Comparison of ENCODE assay signal across 21 cellular contexts in the genomic region with DNA sequence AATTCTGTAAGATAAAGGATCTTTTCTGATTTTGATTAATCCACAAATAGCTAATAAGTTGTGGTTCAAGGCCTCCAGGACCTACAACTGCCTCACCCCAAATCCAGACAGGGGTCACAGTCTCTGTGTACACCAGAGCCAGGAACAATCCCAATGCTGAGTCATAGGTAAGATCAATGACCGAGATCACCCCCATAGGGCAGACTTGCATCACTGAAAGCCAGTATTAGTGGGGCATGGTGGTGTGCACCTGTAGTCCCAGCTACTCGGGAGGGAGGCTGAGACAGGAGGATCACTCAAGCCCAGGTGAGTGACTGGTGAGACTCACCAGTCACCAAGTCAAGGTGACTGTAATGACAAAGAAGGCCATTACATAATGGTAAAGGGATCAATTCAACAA. TPM values are rescaled to one million over a fixed set of nuclear protein-coding genes. Genes with fewer than 3 reads are reported as not detected.
A peak's percentile ranks its signal among the peaks of the same experiment; 100 is the strongest.
DNase-seq lines count a peak whose midpoint lies in the region; ATAC-seq, FAIRE-seq and TF ChIP-seq lines count a peak whose summit lies in the region.
"Had no signal": no experiment of that assay in that cellular context is flagged by ENCODE, and none has a peak within 500 bp of the region (broad histone marks: within the 10 kb centered on the region; RNA-seq: fewer than 3 reads in every experiment).

No MANE protein-coding gene starts in this region.

- intact Hi-C loops in HepG2 (cut with micrococcal nuclease; ENCODE audit: unreplicated experiment) (no loop called here), right lobe of liver (cut with DNase I) (no loop called here), mammary epithelial cell (cut with micrococcal nuclease) (no loop called here), gastrocnemius medialis (cut with DNase I; ENCODE audit: low total_unique reads) (no loop called here), ovary (cut with DNase I) (no loop called here)

- ATAC-seq in HepG2 (no peak), right lobe of liver (no peak), gastrocnemius medialis (no peak), GM21515 (IDR thresholded peaks at IDR 0.05; ENCODE audit: unreplicated experiment) (no peak)
- ATAC-seq: K562 had no signal

- H3K9me1 ChIP-seq in keratinocyte (ENCODE audit: control insufficient read depth, extremely low read depth, insufficient read depth, low read length): peaks cover 6% of the 10 kb centered on the region

- H3K9me3 ChIP-seq in HepG2 (ENCODE audit: low read length) (no peaks in the 10 kb centered on the region), right lobe of liver (no peaks in the 10 kb centered on the region), mammary epithelial cell (replicated peaks; ENCODE audit: insufficient read depth, low read length) (no peaks in the 10 kb centered on the region), keratinocyte (ENCODE audit: control insufficient read depth, low read depth, low read length) (no peaks in the 10 kb centered on the region), gastrocnemius medialis (no peaks in the 10 kb centered on the region), ovary (no peaks in the 10 kb centered on the region)
- H3K9me3 ChIP-seq: BE2C had no signal

- in situ Hi-C loops in HepG2 (cut with HindIII; ENCODE audit: extremely low pct_ligation_motif_present, low pct_unique_long_range_greater_than_20kb): no loop called here
- in situ Hi-C loops in mammary epithelial cell (cut with MboI; ENCODE audit: low sequenced_read_pairs in 2 of 2): no loop called here
- in situ Hi-C loops in gastrocnemius medialis (cut with MboI; ENCODE audit: low sequenced_read_pairs in 4 of 4): no loop called here

- H3K79me2 ChIP-seq in HepG2 (ENCODE audit: insufficient read depth, low read length): no peaks in the 10 kb centered on the region
- peaks cover 70% of the 10 kb centered on the region for H3K79me2 ChIP-seq in mammary epithelial cell (ENCODE audit: insufficient read depth, low read length)
- peaks cover 56% of the 10 kb centered on the region for H3K79me2 ChIP-seq in keratinocyte (ENCODE audit: control insufficient read depth, insufficient read depth, low read length)

- no peak for FAIRE-seq in HepG2 (lab: Jason Lieb, UNC)
- FAIRE-seq in keratinocyte (lab: Jason Lieb, UNC): no peak
- FAIRE-seq: A204.1, G401.6, GM12892, H1, HTR-8/SVneo, K562 had no signal

- H3K4me2 ChIP-seq in HepG2 (ENCODE audit: low read depth, low read length): no peak overlapping the region
- H3K4me2 ChIP-seq in mammary epithelial cell (ENCODE audit: insufficient read depth, low read depth, low read length): peak overlapping the region; percentile 45
- peak overlapping the region; percentile 51 for H3K4me2 ChIP-seq in keratinocyte (ENCODE audit: control insufficient read depth, extremely low read depth, insufficient read depth, low read depth, low read length)

- no peak for TF ChIP-seq EP300 in HepG2 (IDR thresholded peaks at IDR 0.05; ENCODE audit: low read depth in 2 of 2, low read length in 2 of 2)
- no peak for TF ChIP-seq EP300 in HepG2 (CRISPR knock-in tag; IDR thresholded peaks at IDR 0.05; ENCODE audit: borderline replicate concordance)
- TF ChIP-seq EP300 in ovary (IDR thresholded peaks at IDR 0.05): no peak

- CTCF ChIA-PET in HepG2 (lab: Yijun Ruan, JAX; ENCODE audit: low intra/inter-chr PET ratio, low total read pairs): no interaction called here
- CTCF ChIA-PET in mammary epithelial cell (lab: Charles Lee; ENCODE audit: low non-redundant PET): no interaction called here

- H3K27ac ChIP-seq in HepG2 (ENCODE audit: extremely low read length, insufficient read depth, low read length) (no peak overlapping the region), right lobe of liver (no peak overlapping the region), mammary epithelial cell (ENCODE audit: insufficient read depth, low read depth, low read length) (peak overlapping the region; percentile 36), keratinocyte (ENCODE audit: control insufficient read depth, insufficient read depth, low read length) (peak overlapping the region; percentile 22), gastrocnemius medialis (no peak overlapping the region), ovary (no peak overlapping the region)
- H3K27ac ChIP-seq: C4-2B had no signal

- H3K27me3 ChIP-seq in HepG2 (ENCODE audit: control insufficient read depth in 1 of 2, insufficient read depth in 2 of 2, low read length in 2 of 2): no peaks in the 10 kb centered on the region
- H3K27me3 ChIP-seq in right lobe of liver: no peaks in the 10 kb centered on the region
- no peaks in the 10 kb centered on the region for H3K27me3 ChIP-seq in mammary epithelial cell (ENCODE audit: insufficient read depth, low read length)
- no peaks in the 10 kb centered on the region for H3K27me3 ChIP-seq in keratinocyte (ENCODE audit: control insufficient read depth, extremely low read depth, insufficient read depth, low read length)
- no peaks in the 10 kb centered on the region for H3K27me3 ChIP-seq in gastrocnemius medialis
- H3K27me3 ChIP-seq in ovary: no peaks in the 10 kb centered on the region
- H3K27me3 ChIP-seq: BE2C had no signal

- no peak for TF ChIP-seq RAD21 in HepG2 (CRISPR knock-in tag; IDR thresholded peaks at IDR 0.05)

- POLR2A ChIA-PET in HepG2 (lab: Yijun Ruan, JAX): no interaction called here

- TF ChIP-seq POLR2A in HepG2 (IDR thresholded peaks at IDR 0.05; ENCODE audit: insufficient read depth in 1 of 2, low read depth in 2 of 2, low read length in 2 of 2): no peak
- no peak for TF ChIP-seq POLR2A in right lobe of liver (IDR thresholded peaks at IDR 0.05)
- no peak for TF ChIP-seq POLR2A in gastrocnemius medialis (IDR thresholded peaks at IDR 0.05)
- TF ChIP-seq POLR2A in ovary (IDR thresholded peaks at IDR 0.05): no peak

- no peak overlapping the region for H2AFZ ChIP-seq in HepG2 (ENCODE audit: low read length)
- peak overlapping the region; percentile 2 for H2AFZ ChIP-seq in mammary epithelial cell (ENCODE audit: low read depth, low read length)
- H2AFZ ChIP-seq in keratinocyte (ENCODE audit: control insufficient read depth, low read length): no peak overlapping the region

- H3K4me3 ChIP-seq in HepG2 (replicated peaks in 1 of 3; ENCODE audit: insufficient read depth in 1 of 3, low read depth in 2 of 3, low read length in 3 of 3) (no peak overlapping the region), right lobe of liver (no peak overlapping the region), mammary epithelial cell (replicated peaks in 1 of 3; ENCODE audit: insufficient read depth in 1 of 3, low read depth in 2 of 3, low read length in 3 of 3) (no peak overlapping the region), keratinocyte (ENCODE audit: control insufficient read depth in 2 of 3, extremely low read depth in 1 of 3, insufficient read depth in 2 of 3, low read depth in 1 of 3, low read length in 3 of 3) (no peak overlapping the region), gastrocnemius medialis (no peak overlapping the region), ovary (no peak overlapping the region)
- H3K4me3 ChIP-seq: K562 had no signal

- H3K9ac ChIP-seq in HepG2 (ENCODE audit: insufficient read depth, low read depth, low read length) (no peak overlapping the region), mammary epithelial cell (ENCODE audit: insufficient read depth, low read length) (no peak overlapping the region), keratinocyte (ENCODE audit: control insufficient read depth, extremely low read depth, insufficient read depth, low read length) (no peak overlapping the region)

- no peak for TF ChIP-seq CTCF in HepG2 (CRISPR knock-in tag; IDR thresholded peaks at IDR 0.05)
- TF ChIP-seq CTCF in right lobe of liver (IDR thresholded peaks at IDR 0.05): no peak
- TF ChIP-seq CTCF in mammary epithelial cell (conservative IDR thresholded peaks at IDR 0.05 in 1 of 2, IDR thresholded peaks at IDR 0.05 in 1 of 2; ENCODE audit: extremely low read depth in 1 of 2, insufficient read depth in 1 of 2, low read depth in 1 of 2, low read length in 2 of 2): no peak
- TF ChIP-seq CTCF in keratinocyte (optimal IDR thresholded peaks at IDR 0.05 in 1 of 3, IDR thresholded peaks at IDR 0.05 in 1 of 3, conservative IDR thresholded peaks at IDR 0.05 in 1 of 3; ENCODE audit: extremely low read depth in 1 of 3, insufficient read depth in 2 of 3, low read length in 3 of 3): no peak
- TF ChIP-seq CTCF in gastrocnemius medialis (IDR thresholded peaks at IDR 0.05 in 4 of 5, conservative IDR thresholded peaks at IDR 0.05 in 1 of 5): no peak
- no peak for TF ChIP-seq CTCF in ovary (IDR thresholded peaks at IDR 0.05)

- H3K4me1 ChIP-seq in HepG2 (ENCODE audit: insufficient read depth, low read length) (peaks cover 14% of the 10 kb centered on the region), right lobe of liver (no peaks in the 10 kb centered on the region), mammary epithelial cell (ENCODE audit: insufficient read depth, low read length) (peaks cover 31% of the 10 kb centered on the region), keratinocyte (ENCODE audit: control insufficient read depth, extremely low read depth, insufficient read depth, low read length) (peaks cover 29% of the 10 kb centered on the region), gastrocnemius medialis (no peaks in the 10 kb centered on the region), ovary (ENCODE audit: insufficient read depth) (peaks cover 4% of the 10 kb centered on the region)
- H3K4me1 ChIP-seq: BE2C had no signal

- 100% methylated on average over 1 of the region's 2 CpGs for WGBS in HepG2 (ENCODE audit: low lambda C conversion rate)
- WGBS in right lobe of liver (ENCODE audit: insufficient coverage, low coverage, low lambda C conversion rate, missing lambda C conversion rate): 100% methylated on average over 1 of the region's 2 CpGs
- 60% methylated on average over 2 of the region's 2 CpGs for WGBS in mammary epithelial cell (ENCODE audit: low coverage, missing lambda C conversion rate)
- WGBS in ovary, 3 donors: 96 to 100% (median 97%) methylated on average over 2 of the region's 2 CpGs

- H4K20me1 ChIP-seq in HepG2 (ENCODE audit: insufficient read depth, low read length): peaks cover 3% of the 10 kb centered on the region; the same call in 1 of the 2 replicates
- no peaks in the 10 kb centered on the region for H4K20me1 ChIP-seq in mammary epithelial cell (ENCODE audit: insufficient read depth, low read length)
- H4K20me1 ChIP-seq in keratinocyte (ENCODE audit: control insufficient read depth, extremely low read depth, insufficient read depth, low read length): peaks cover 38% of the 10 kb centered on the region

- no peaks in the 10 kb centered on the region for H3K36me3 ChIP-seq in HepG2 (replicated peaks in 1 of 2; ENCODE audit: control insufficient read depth in 1 of 2, insufficient read depth in 2 of 2, low read length in 2 of 2)
- no peaks in the 10 kb centered on the region for H3K36me3 ChIP-seq in right lobe of liver
- no peaks in the 10 kb centered on the region for H3K36me3 ChIP-seq in mammary epithelial cell (ENCODE audit: insufficient read depth, low read length)
- H3K36me3 ChIP-seq in keratinocyte (ENCODE audit: control insufficient read depth in 2 of 2, extremely low read depth in 1 of 2, insufficient read depth in 2 of 2, low read length in 2 of 2): peaks cover 0 to 5% of the 10 kb centered on the region in 2 experiments
- H3K36me3 ChIP-seq in gastrocnemius medialis: no peaks in the 10 kb centered on the region
- H3K36me3 ChIP-seq in ovary: no peaks in the 10 kb centered on the region
- H3K36me3 ChIP-seq: BE2C had no signal

- no TSS peak for BruUV-seq in HepG2 (replicated peaks; lab: Mats Ljungman, UMichigan)
- BruUV-seq in mammary epithelial cell (replicated peaks; lab: Mats Ljungman, UMichigan): no TSS peak

- dilution Hi-C loops in mammary epithelial cell (cut with HindIII; ENCODE audit: low sequenced_read_pairs): loop anchor here (5.0 kb wide), 1 partner anchor 52 kb away; no protein-coding TSS in a partner anchor
- dilution Hi-C loops in keratinocyte (cut with MboI; ENCODE audit: extremely low pct_ligation_motif_present, low sequenced_read_pairs): no loop called here

- DNase-seq in HepG2 (ENCODE audit: low spot score): no peak
- no peak for DNase-seq in right lobe of liver
- no peak for DNase-seq in mammary epithelial cell
- DNase-seq in keratinocyte (ENCODE audit: low read depth, low spot score): no peak
- no peak for DNase-seq in gastrocnemius medialis
- no peak for DNase-seq in ovary
- DNase-seq: BE2C; CD4-positive, alpha-beta memory T cell; DMS153; DMS79 treated with DMSO at 0.1 percent for 48 hours; EL; HCEC 1CT; HFFc6 had no signal

RNA-seq across cellular contexts. Expression of gene PARD6G, which starts 12.9 kb away (rescaled TPM):
- total RNA-seq in HepG2 (2016; rRNA removed; fragmentation: Illumina TruSeq; extraction: Trizol): 7.2 and 7.4 TPM in 2 replicates
- total RNA-seq in HepG2 (2016; cell fraction: cytosol; rRNA removed; fragmentation: Illumina TruSeq; extraction: Trizol; ENCODE audit: low read depth): 7.6 and 9.4 TPM in 2 replicates
- 6.5 and 6.7 TPM in 2 replicates for total RNA-seq in HepG2 (2016; cell fraction: insoluble cytoplasmic fraction; rRNA removed; fragmentation: Illumina TruSeq; extraction: Trizol)
- 12.2 and 12.6 TPM in 2 replicates for total RNA-seq in HepG2 (2016; cell fraction: membrane; rRNA removed; fragmentation: Illumina TruSeq; extraction: Trizol)
- 4.7 and 4.8 TPM in 2 replicates for total RNA-seq in HepG2 (2016; cell fraction: nucleus; rRNA removed; fragmentation: Illumina TruSeq; extraction: Trizol)
- 3.6 and 3.9 TPM in 2 replicates for polyA plus RNA-seq in HepG2 (2011; rRNA removed)
- polyA plus RNA-seq in HepG2 (2011; cell fraction: cytosol; rRNA removed): 4.0 and 4.3 TPM in 2 replicates
- polyA plus RNA-seq in HepG2 (2011; cell fraction: nucleus; rRNA removed): 2.9 and 3.2 TPM in 2 replicates
- 5.1 and 5.3 TPM in 2 replicates for polyA plus RNA-seq in HepG2 (2012)
- polyA plus RNA-seq in HepG2 (2016; cell fraction: cytosol; fragmentation: Illumina TruSeq; extraction: Trizol; ENCODE audit: low read depth): 11.7 and 12.8 TPM in 2 replicates
- 9.0 and 9.7 TPM in 2 replicates for polyA plus RNA-seq in HepG2 (2016; cell fraction: insoluble cytoplasmic fraction; fragmentation: Illumina TruSeq; extraction: Trizol; ENCODE audit: low read depth)
- 9.7 and 12.1 TPM in 2 replicates for polyA plus RNA-seq in HepG2 (2016; cell fraction: membrane; fragmentation: Illumina TruSeq; extraction: Trizol; ENCODE audit: low read depth)
- polyA plus RNA-seq in HepG2 (2016; cell fraction: nucleus; fragmentation: Illumina TruSeq; extraction: Trizol; ENCODE audit: insufficient read depth, low read depth): 6.8 and 7.3 TPM in 2 replicates
- 2.0 and 6.8 TPM in 2 replicates for polyA minus RNA-seq in HepG2 (2011; rRNA and poly(A)+ RNA removed; ENCODE audit: low replicate concordance)
- polyA minus RNA-seq in HepG2 (2011; cell fraction: cytosol; rRNA and poly(A)+ RNA removed): 5.4 and 5.7 TPM in 2 replicates
- polyA minus RNA-seq in HepG2 (2011; cell fraction: nucleus; rRNA and poly(A)+ RNA removed): 2.9 and 3.0 TPM in 2 replicates
- 1 to 10 TPM; 1.1 to 5.5 (median 2.1) TPM for total RNA-seq in right lobe of liver
- 10 to 100 TPM; 34.9 to 35.7 TPM for total RNA-seq in mammary epithelial cell
- polyA plus RNA-seq in mammary epithelial cell: 16.6 TPM
- polyA minus RNA-seq in mammary epithelial cell: 51.2 TPM
- polyA plus RNA-seq in keratinocyte: 19.4 to 23.6 TPM (median 21.3 TPM) in 3 replicates
- polyA plus RNA-seq in keratinocyte (2011; ENCODE audit: low read depth): 17.0 TPM
- polyA plus RNA-seq in keratinocyte (2011; cell fraction: cytosol; rRNA removed): 21.9 and 22.9 TPM in 2 replicates
- polyA plus RNA-seq in keratinocyte (2011; cell fraction: nucleus; rRNA removed): 19.2 and 19.3 TPM in 2 replicates
- 25.1 and 27.2 TPM in 2 replicates for polyA plus RNA-seq in keratinocyte (2012; ENCODE audit: low replicate concordance)
- polyA minus RNA-seq in keratinocyte: 18.2 to 23.0 TPM (median 20.7 TPM) in 3 replicates
- 42.4 TPM for polyA minus RNA-seq in keratinocyte (2011; cell fraction: cytosol; rRNA and poly(A)+ RNA removed)
- polyA minus RNA-seq in keratinocyte (2011; cell fraction: nucleus; rRNA and poly(A)+ RNA removed): 16.9 and 23.3 TPM in 2 replicates
- total RNA-seq in gastrocnemius medialis: 1 to 10 TPM in 1 of 4 donors, under 1 TPM in 3; 0.39 to 9.2 (median 0.48) TPM
- total RNA-seq in ovary: 10 to 100 TPM; 12.1 to 16.7 (median 12.5) TPM
- 1 to 10 TPM; 8.2 to 9.6 TPM for polyA plus RNA-seq in ovary

Comparison
In these comparisons a context has a peak if more than half of its experiments do, and no peak if none do; other contexts are left out.
1. H3K27ac ChIP-seq: peak in mammary epithelial cell (single experiment) and keratinocyte (single experiment); none in HepG2 (single experiment), right lobe of liver (0 of 3), gastrocnemius medialis (0 of 4) and ovary (0 of 2).